15 cellular contexts compared by ENCODE assay signal in genomic region chr15:90213818-90214204, GRCh38. TPM values are rescaled to one million over a fixed set of nuclear protein-coding genes. Genes with fewer than 3 reads are reported as not detected.
A peak's percentile ranks its signal among the peaks of the same experiment; 100 is the strongest.
DNase-seq lines count a peak whose midpoint lies in the region; ATAC-seq and TF ChIP-seq lines count a peak whose summit lies in the region.
"Had no signal": no experiment of that assay in that cellular context is flagged by ENCODE, and none has a peak within 500 bp of the region (broad histone marks: within the 10 kb centered on the region; RNA-seq: fewer than 3 reads in every experiment).

No MANE protein-coding gene starts in this region.

- no peak overlapping the region for H2BK120ac ChIP-seq in trophoblast cell (ENCODE audit: insufficient read depth, low read length, poor library complexity)

- no peak overlapping the region for H4K8ac ChIP-seq in trophoblast cell (ENCODE audit: low read depth, low read length)

- BruUV-seq in PC-3 (replicated peaks; lab: Mats Ljungman, UMichigan), result no TSS peak

- no peaks in the 10 kb centered on the region for H3K27me3 Mint-ChIP-seq in CD4-positive, CD25-positive, alpha-beta regulatory T cell
- peaks cover 1% of the 10 kb centered on the region for H3K27me3 Mint-ChIP-seq in endothelial cell (ENCODE audit: unreplicated experiment)

- peak overlapping the region in 2 of 3 donors; percentile 68 to 91 for H3K27ac Mint-ChIP-seq in CD4-positive, CD25-positive, alpha-beta regulatory T cell
- H3K27ac Mint-ChIP-seq in endothelial cell (ENCODE audit: unreplicated experiment), result no peak overlapping the region

- POLR2A ChIA-PET in PC-3 (lab: Charles Lee; ENCODE audit: unreplicated experiment), result no interaction called here

- no peak overlapping the region for H3K4ac ChIP-seq in trophoblast cell (ENCODE audit: low read depth, low read length)

- H3K9me3 ChIP-seq in CD4-positive, CD25-positive, alpha-beta regulatory T cell (ENCODE audit: control insufficient read depth in 2 of 2, low read length in 2 of 2), result no peaks in the 10 kb centered on the region
- H3K9me3 ChIP-seq in PC-3 (ENCODE audit: low read length), result no peaks in the 10 kb centered on the region
- no peaks in the 10 kb centered on the region for H3K9me3 ChIP-seq in trophoblast cell (ENCODE audit: insufficient read depth, low read depth, low read length)
- H3K9me3 ChIP-seq: vagina had no signal

- peaks cover 7% of the 10 kb centered on the region for H3F3A ChIP-seq in PC-3 (ENCODE audit: low read length, unreplicated experiment)

- H3K9me2 ChIP-seq in PC-3 (replicated peaks; ENCODE audit: low read length), result no peaks in the 10 kb centered on the region

- H3K23ac ChIP-seq in trophoblast cell (ENCODE audit: low read length), result no peak overlapping the region

- ATAC-seq in CD4-positive, CD25-positive, alpha-beta regulatory T cell (ENCODE audit: low read depth in 2 of 2), result no peak
- ATAC-seq in PC-3, result no peak
- ATAC-seq in foreskin keratinocyte, result no peak
- no peak for ATAC-seq in HG03521 (IDR thresholded peaks at IDR 0.05; ENCODE audit: unreplicated experiment)

- H3K14ac ChIP-seq in trophoblast cell (ENCODE audit: low read length), result no peak overlapping the region

- no peak overlapping the region for H3K4me3 ChIP-seq in CD4-positive, CD25-positive, alpha-beta regulatory T cell (ENCODE audit: low read depth, low read length)
- no peak overlapping the region for H3K4me3 ChIP-seq in PC-3 (ENCODE audit: low read length)
- H3K4me3 ChIP-seq in trophoblast cell (ENCODE audit: low read depth, low read length), result no peak overlapping the region
- H3K4me3 ChIP-seq: lung, vagina had no signal

- no peaks in the 10 kb centered on the region for H4K20me1 ChIP-seq in PC-3 (ENCODE audit: low read length)

- peaks cover 17% of the 10 kb centered on the region for H3K36me3 Mint-ChIP-seq in CD4-positive, CD25-positive, alpha-beta regulatory T cell
- H3K36me3 Mint-ChIP-seq in endothelial cell (ENCODE audit: low read depth, unreplicated experiment), result peaks cover 6% of the 10 kb centered on the region

- H3K79me2 ChIP-seq in PC-3 (ENCODE audit: low read length), result peaks cover 89% of the 10 kb centered on the region
- H3K79me2 ChIP-seq in trophoblast cell (ENCODE audit: control insufficient read depth, insufficient read depth, low read length, poor library complexity), result no peaks in the 10 kb centered on the region

- H3K18ac ChIP-seq in trophoblast cell (ENCODE audit: low read length), result no peak overlapping the region

- peaks cover 4% of the 10 kb centered on the region for H3K36me3 ChIP-seq in CD4-positive, CD25-positive, alpha-beta regulatory T cell (ENCODE audit: control insufficient read depth, insufficient read depth, low read length)
- H3K36me3 ChIP-seq in PC-3 (ENCODE audit: low read depth, low read length), result peaks cover 52% of the 10 kb centered on the region
- H3K36me3 ChIP-seq in trophoblast cell (ENCODE audit: control insufficient read depth in 1 of 2, insufficient read depth in 2 of 2, low read length in 2 of 2), result peaks cover 0 to 3% of the 10 kb centered on the region in 2 experiments

- no peaks in the 10 kb centered on the region for H3K27me3 ChIP-seq in CD4-positive, CD25-positive, alpha-beta regulatory T cell (ENCODE audit: control insufficient read depth, insufficient read depth, low read length)
- no peaks in the 10 kb centered on the region for H3K27me3 ChIP-seq in PC-3 (ENCODE audit: low read length)
- H3K27me3 ChIP-seq in foreskin keratinocyte, result no peaks in the 10 kb centered on the region
- no peaks in the 10 kb centered on the region for H3K27me3 ChIP-seq in trophoblast cell (ENCODE audit: insufficient read depth, low read length)
- H3K27me3 ChIP-seq: vagina had no signal

- H3K4me2 ChIP-seq in PC-3 (ENCODE audit: low read length) (no peak overlapping the region), trophoblast cell (ENCODE audit: low read length) (no peak overlapping the region)

- no peak overlapping the region for H3K27ac ChIP-seq in CD4-positive, CD25-positive, alpha-beta regulatory T cell (ENCODE audit: insufficient read depth, low read length, poor library complexity, severe bottlenecking)
- H3K27ac ChIP-seq in PC-3 (ENCODE audit: low read length), result peak overlapping the region; percentile 98
- peak overlapping the region; percentile 98 for H3K27ac ChIP-seq in foreskin keratinocyte
- peak overlapping the region; percentile 57 for H3K27ac ChIP-seq in trophoblast cell (ENCODE audit: low read depth, low read length)
- H3K27ac ChIP-seq in caudate nucleus (ENCODE audit: low read depth, low read length), result no peak overlapping the region

- peaks cover 7% of the 10 kb centered on the region for H3K4me1 ChIP-seq in CD4-positive, CD25-positive, alpha-beta regulatory T cell (ENCODE audit: control insufficient read depth, insufficient read depth, low read length, poor library complexity, severe bottlenecking)
- H3K4me1 ChIP-seq in PC-3 (ENCODE audit: insufficient read depth, low read length), result peaks cover 45% of the 10 kb centered on the region
- peaks cover 57% of the 10 kb centered on the region for H3K4me1 ChIP-seq in foreskin keratinocyte
- H3K4me1 ChIP-seq in trophoblast cell (ENCODE audit: control insufficient read depth in 1 of 2, insufficient read depth in 2 of 2, low read length in 2 of 2), result peaks cover 19 to 27% of the 10 kb centered on the region in 2 experiments

- no CpG with 5 or more reads among the region's 11 CpGs for WGBS in trophoblast cell (ENCODE audit: extremely low coverage, insufficient coverage, insufficient read length)

- no peak overlapping the region for H4K12ac ChIP-seq in trophoblast cell (ENCODE audit: low read depth, low read length)

- H2AFZ ChIP-seq in PC-3 (ENCODE audit: low read length), result no peak overlapping the region
- H2AFZ ChIP-seq in trophoblast cell (ENCODE audit: insufficient read depth, low read length, poor library complexity), result no peak overlapping the region

- DNase-seq in CD4-positive, CD25-positive, alpha-beta regulatory T cell, result no peak
- DNase-seq in PC-3, result no peak
- no peak for DNase-seq in foreskin keratinocyte
- no peak for DNase-seq in trophoblast cell
- DNase-seq in endothelial cell (ENCODE audit: low spot score), result no peak
- no peak for DNase-seq in NCI-H2107 treated with DMSO at 0.1 percent for 48 hours (lab: John Stamatoyannopoulos, UW; ENCODE audit: unreplicated experiment)
- no peak for DNase-seq in caudate nucleus (lab: John Stamatoyannopoulos, UW)
- DNase-seq: activated CD8-positive, alpha-beta memory T cell treated with anti-CD3 and anti-CD28 coated beads for 24 hours; activated naive CD4-positive, alpha-beta T cell treated with Interleukin-2 at 50 U/mL for 16 hours; DND-41; T1000 had no signal

- TF ChIP-seq CTCF in PC-3 (conservative IDR thresholded peaks at IDR 0.05; ENCODE audit: low read depth, low read length) (no peak), foreskin keratinocyte (conservative IDR thresholded peaks at IDR 0.05) (no peak), endothelial cell (IDR thresholded peaks at IDR 0.05; ENCODE audit: unreplicated experiment) (no peak)

- peaks cover 12 to 36% (median 19%) of the 10 kb centered on the region in 4 donors for H3K4me1 Mint-ChIP-seq in CD4-positive, CD25-positive, alpha-beta regulatory T cell
- H3K4me1 Mint-ChIP-seq in endothelial cell (ENCODE audit: unreplicated experiment), result peaks cover 13% of the 10 kb centered on the region

- H2AK5ac ChIP-seq in trophoblast cell (ENCODE audit: low read length), result no peak overlapping the region

- H3K9ac ChIP-seq in PC-3 (ENCODE audit: low read length) (peak overlapping the region; percentile 96; the same call in 1 of the 2 replicates), trophoblast cell (ENCODE audit: low read length) (no peak overlapping the region)

- no peak overlapping the region for H3K4me3 Mint-ChIP-seq in CD4-positive, CD25-positive, alpha-beta regulatory T cell
- H3K4me3 Mint-ChIP-seq in endothelial cell (ENCODE audit: unreplicated experiment), result no peak overlapping the region

- no peak overlapping the region for H4K91ac ChIP-seq in trophoblast cell (ENCODE audit: low read depth, low read length)

- peaks cover 4% of the 10 kb centered on the region for H3K79me1 ChIP-seq in trophoblast cell (ENCODE audit: low read length)

- no peak overlapping the region for H2BK12ac ChIP-seq in trophoblast cell (ENCODE audit: low read length)

- no peaks in the 10 kb centered on the region for H3K9me3 Mint-ChIP-seq in CD4-positive, CD25-positive, alpha-beta regulatory T cell
- H3K9me3 Mint-ChIP-seq in endothelial cell (ENCODE audit: unreplicated experiment), result no peaks in the 10 kb centered on the region

- CTCF ChIA-PET in PC-3 (lab: Charles Lee), result no interaction called here

- intact Hi-C loops in PC-3 (cut with micrococcal nuclease), result no loop called here

- no peak overlapping the region for H2BK5ac ChIP-seq in trophoblast cell (ENCODE audit: low read depth, low read length, poor library complexity)

RNA-seq across cellular contexts. Expression of gene SEMA4B, which starts 12.7 kb away (rescaled TPM):
- 20.2 TPM for total RNA-seq in CD4-positive, CD25-positive, alpha-beta regulatory T cell
- polyA plus RNA-seq in CD4-positive, CD25-positive, alpha-beta regulatory T cell, result 1 to 10 TPM; 5.1 to 7.3 (median 6.8) TPM
- total RNA-seq in PC-3 (2014; rRNA removed) (114 and 175 TPM in 2 replicates), foreskin keratinocyte (49.0 and 72.5 TPM in 2 replicates), endothelial cell (ENCODE audit: unreplicated experiment) (11.2 TPM)
- polyA plus RNA-seq in foreskin keratinocyte, result 40.7 and 63.4 TPM in 2 replicates
- 20.8 and 21.0 TPM in 2 replicates for polyA plus RNA-seq in trophoblast cell (2013)

RNA-seq across cellular contexts. Expression of gene CIB1, which starts 19.9 kb away (rescaled TPM):
- total RNA-seq in CD4-positive, CD25-positive, alpha-beta regulatory T cell, result 148 TPM
- polyA plus RNA-seq in CD4-positive, CD25-positive, alpha-beta regulatory T cell, result 100 to 1,000 TPM; 185 to 263 (median 222) TPM
- total RNA-seq in PC-3 (2014; rRNA removed), result 83.7 and 85.8 TPM in 2 replicates
- 59.7 and 61.2 TPM in 2 replicates for total RNA-seq in foreskin keratinocyte
- 124 and 151 TPM in 2 replicates for polyA plus RNA-seq in foreskin keratinocyte
- 32.9 and 34.6 TPM in 2 replicates for polyA plus RNA-seq in trophoblast cell (2013)
- total RNA-seq in endothelial cell (ENCODE audit: unreplicated experiment), result 19.8 TPM

RNA-seq across cellular contexts. Expression of gene GDPGP1, which starts 20.2 kb away (rescaled TPM):
- 3.3 TPM for total RNA-seq in CD4-positive, CD25-positive, alpha-beta regulatory T cell
- polyA plus RNA-seq in CD4-positive, CD25-positive, alpha-beta regulatory T cell, result 1 to 10 TPM in 2 of 4 donors, under 1 TPM in 2; 0.84 to 1.6 (median 1.1) TPM
- total RNA-seq in PC-3 (2014; rRNA removed) (6.6 and 11.0 TPM in 2 replicates), foreskin keratinocyte (1.3 and 2.6 TPM in 2 replicates), endothelial cell (ENCODE audit: unreplicated experiment) (7.7 TPM)
- 0.60 and 1.1 TPM in 2 replicates for polyA plus RNA-seq in foreskin keratinocyte
- 1.3 and 1.5 TPM in 2 replicates for polyA plus RNA-seq in trophoblast cell (2013)

RNA-seq across cellular contexts. Expression of gene TTLL13, which starts 35.5 kb away (rescaled TPM):
- 0.25 TPM for total RNA-seq in CD4-positive, CD25-positive, alpha-beta regulatory T cell
- polyA plus RNA-seq in CD4-positive, CD25-positive, alpha-beta regulatory T cell, result under 1 TPM in 3 of 4 donors, not detected in 1; 0.13 to 0.64 (median 0.18) TPM
- total RNA-seq in PC-3 (2014; rRNA removed), result not detected in 2 replicates
- total RNA-seq in foreskin keratinocyte, result 0.07 TPM in 1 of 2 replicates, not detected in the other
- not detected in 2 replicates for polyA plus RNA-seq in foreskin keratinocyte
- polyA plus RNA-seq in trophoblast cell (2013), result 0.05 and 0.06 TPM in 2 replicates
- total RNA-seq in endothelial cell (ENCODE audit: unreplicated experiment), result not detected
- total RNA-seq: osteocyte, vagina had no signal

RNA-seq across cellular contexts. Expression of gene NGRN, which starts 51.7 kb away (rescaled TPM):
- 46.6 TPM for total RNA-seq in CD4-positive, CD25-positive, alpha-beta regulatory T cell
- polyA plus RNA-seq in CD4-positive, CD25-positive, alpha-beta regulatory T cell, result 10 to 100 TPM; 39.0 to 54.1 (median 47.2) TPM
- total RNA-seq in PC-3 (2014; rRNA removed), result 99.3 and 114 TPM in 2 replicates
- 48.6 and 52.0 TPM in 2 replicates for total RNA-seq in foreskin keratinocyte
- 45.4 and 51.5 TPM in 2 replicates for polyA plus RNA-seq in foreskin keratinocyte
- polyA plus RNA-seq in trophoblast cell (2013), result 53.6 and 53.7 TPM in 2 replicates
- 69.0 TPM for total RNA-seq in endothelial cell (ENCODE audit: unreplicated experiment)

Comparison
In these comparisons a context has a peak if more than half of its experiments do, and no peak if none do; other contexts are left out.
1. H3K27ac ChIP-seq: peak in PC-3 (single experiment), foreskin keratinocyte (single experiment) and trophoblast cell (single experiment); none in CD4-positive, CD25-positive, alpha-beta regulatory T cell (single experiment) and caudate nucleus (single experiment).